Comparison of ENCODE assay signal across 1 cellular context in the genomic region with DNA sequence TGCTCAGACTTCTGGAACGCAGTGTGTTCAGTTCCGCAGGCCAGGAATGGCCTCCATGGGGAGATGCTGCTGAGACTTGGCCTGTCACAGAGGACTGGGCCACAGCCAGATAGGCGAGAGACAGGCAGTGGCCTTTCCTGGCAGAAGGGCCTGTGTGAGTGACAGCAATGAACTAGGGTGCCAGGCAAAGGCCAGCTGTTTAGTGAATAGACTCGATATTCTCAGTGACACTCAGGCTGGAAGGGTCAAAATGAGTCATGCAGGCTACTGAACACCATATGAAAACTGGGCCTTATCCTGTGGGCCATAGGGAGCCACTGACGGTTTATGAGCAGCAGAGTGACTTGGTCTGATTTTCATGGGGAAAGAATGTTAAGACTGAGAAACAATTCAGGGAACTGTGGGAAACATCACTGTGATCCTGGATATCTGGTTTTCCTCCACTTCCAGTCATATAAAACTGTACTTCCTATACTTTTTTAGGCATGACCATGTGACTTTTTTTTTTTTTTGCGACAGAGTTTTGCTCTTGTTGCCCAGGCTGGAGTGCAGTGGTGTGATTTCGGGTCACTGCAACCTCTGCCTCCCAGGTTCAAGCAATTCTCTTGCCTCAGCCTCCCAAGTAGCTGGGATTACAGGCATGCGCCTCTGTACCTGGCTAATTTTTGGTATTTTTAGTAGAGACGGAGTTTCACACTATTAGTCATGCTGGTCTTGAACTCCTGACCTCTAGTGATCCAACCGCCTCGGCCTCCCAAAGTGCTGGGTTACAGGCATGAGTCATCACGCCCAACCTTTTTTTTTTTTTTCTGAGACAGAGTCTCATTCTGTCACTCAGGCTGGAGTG.
A peak's percentile ranks its signal among the peaks of the same experiment; 100 is the strongest.
TF ChIP-seq lines count a peak whose summit lies in the region.

No MANE protein-coding gene starts in this region.

TF ChIP-seq in K562, 482 proteins besides CTCF, POLR2A, EP300 and RAD21 (continued from another document and continues in another):
- TF ChIP-seq, protein P1, sequence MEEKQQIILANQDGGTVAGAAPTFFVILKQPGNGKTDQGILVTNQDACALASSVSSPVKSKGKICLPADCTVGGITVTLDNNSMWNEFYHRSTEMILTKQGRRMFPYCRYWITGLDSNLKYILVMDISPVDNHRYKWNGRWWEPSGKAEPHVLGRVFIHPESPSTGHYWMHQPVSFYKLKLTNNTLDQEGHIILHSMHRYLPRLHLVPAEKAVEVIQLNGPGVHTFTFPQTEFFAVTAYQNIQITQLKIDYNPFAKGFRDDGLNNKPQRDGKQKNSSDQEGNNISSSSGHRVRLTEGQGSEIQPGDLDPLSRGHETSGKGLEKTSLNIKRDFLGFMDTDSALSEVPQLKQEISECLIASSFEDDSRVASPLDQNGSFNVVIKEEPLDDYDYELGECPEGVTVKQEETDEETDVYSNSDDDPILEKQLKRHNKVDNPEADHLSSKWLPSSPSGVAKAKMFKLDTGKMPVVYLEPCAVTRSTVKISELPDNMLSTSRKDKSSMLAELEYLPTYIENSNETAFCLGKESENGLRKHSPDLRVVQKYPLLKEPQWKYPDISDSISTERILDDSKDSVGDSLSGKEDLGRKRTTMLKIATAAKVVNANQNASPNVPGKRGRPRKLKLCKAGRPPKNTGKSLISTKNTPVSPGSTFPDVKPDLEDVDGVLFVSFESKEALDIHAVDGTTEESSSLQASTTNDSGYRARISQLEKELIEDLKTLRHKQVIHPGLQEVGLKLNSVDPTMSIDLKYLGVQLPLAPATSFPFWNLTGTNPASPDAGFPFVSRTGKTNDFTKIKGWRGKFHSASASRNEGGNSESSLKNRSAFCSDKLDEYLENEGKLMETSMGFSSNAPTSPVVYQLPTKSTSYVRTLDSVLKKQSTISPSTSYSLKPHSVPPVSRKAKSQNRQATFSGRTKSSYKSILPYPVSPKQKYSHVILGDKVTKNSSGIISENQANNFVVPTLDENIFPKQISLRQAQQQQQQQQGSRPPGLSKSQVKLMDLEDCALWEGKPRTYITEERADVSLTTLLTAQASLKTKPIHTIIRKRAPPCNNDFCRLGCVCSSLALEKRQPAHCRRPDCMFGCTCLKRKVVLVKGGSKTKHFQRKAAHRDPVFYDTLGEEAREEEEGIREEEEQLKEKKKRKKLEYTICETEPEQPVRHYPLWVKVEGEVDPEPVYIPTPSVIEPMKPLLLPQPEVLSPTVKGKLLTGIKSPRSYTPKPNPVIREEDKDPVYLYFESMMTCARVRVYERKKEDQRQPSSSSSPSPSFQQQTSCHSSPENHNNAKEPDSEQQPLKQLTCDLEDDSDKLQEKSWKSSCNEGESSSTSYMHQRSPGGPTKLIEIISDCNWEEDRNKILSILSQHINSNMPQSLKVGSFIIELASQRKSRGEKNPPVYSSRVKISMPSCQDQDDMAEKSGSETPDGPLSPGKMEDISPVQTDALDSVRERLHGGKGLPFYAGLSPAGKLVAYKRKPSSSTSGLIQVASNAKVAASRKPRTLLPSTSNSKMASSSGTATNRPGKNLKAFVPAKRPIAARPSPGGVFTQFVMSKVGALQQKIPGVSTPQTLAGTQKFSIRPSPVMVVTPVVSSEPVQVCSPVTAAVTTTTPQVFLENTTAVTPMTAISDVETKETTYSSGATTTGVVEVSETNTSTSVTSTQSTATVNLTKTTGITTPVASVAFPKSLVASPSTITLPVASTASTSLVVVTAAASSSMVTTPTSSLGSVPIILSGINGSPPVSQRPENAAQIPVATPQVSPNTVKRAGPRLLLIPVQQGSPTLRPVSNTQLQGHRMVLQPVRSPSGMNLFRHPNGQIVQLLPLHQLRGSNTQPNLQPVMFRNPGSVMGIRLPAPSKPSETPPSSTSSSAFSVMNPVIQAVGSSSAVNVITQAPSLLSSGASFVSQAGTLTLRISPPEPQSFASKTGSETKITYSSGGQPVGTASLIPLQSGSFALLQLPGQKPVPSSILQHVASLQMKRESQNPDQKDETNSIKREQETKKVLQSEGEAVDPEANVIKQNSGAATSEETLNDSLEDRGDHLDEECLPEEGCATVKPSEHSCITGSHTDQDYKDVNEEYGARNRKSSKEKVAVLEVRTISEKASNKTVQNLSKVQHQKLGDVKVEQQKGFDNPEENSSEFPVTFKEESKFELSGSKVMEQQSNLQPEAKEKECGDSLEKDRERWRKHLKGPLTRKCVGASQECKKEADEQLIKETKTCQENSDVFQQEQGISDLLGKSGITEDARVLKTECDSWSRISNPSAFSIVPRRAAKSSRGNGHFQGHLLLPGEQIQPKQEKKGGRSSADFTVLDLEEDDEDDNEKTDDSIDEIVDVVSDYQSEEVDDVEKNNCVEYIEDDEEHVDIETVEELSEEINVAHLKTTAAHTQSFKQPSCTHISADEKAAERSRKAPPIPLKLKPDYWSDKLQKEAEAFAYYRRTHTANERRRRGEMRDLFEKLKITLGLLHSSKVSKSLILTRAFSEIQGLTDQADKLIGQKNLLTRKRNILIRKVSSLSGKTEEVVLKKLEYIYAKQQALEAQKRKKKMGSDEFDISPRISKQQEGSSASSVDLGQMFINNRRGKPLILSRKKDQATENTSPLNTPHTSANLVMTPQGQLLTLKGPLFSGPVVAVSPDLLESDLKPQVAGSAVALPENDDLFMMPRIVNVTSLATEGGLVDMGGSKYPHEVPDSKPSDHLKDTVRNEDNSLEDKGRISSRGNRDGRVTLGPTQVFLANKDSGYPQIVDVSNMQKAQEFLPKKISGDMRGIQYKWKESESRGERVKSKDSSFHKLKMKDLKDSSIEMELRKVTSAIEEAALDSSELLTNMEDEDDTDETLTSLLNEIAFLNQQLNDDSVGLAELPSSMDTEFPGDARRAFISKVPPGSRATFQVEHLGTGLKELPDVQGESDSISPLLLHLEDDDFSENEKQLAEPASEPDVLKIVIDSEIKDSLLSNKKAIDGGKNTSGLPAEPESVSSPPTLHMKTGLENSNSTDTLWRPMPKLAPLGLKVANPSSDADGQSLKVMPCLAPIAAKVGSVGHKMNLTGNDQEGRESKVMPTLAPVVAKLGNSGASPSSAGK (IDR thresholded peaks at IDR 0.05) = peak; percentile 29
- TF ChIP-seq ZNF586 (CRISPR knock-in tag; conservative IDR thresholded peaks at IDR 0.05) (no peak), RBM17 (IDR thresholded peaks at IDR 0.05; ENCODE audit: borderline replicate concordance, low read depth, low read length) (no peak), KHSRP (IDR thresholded peaks at IDR 0.05) (no peak), NCOA4 (IDR thresholded peaks at IDR 0.05; ENCODE audit: partially characterized antibody) (no peak), TBP (optimal IDR thresholded peaks at IDR 0.05; ENCODE audit: low read depth, low read length) (no peak), TRIM24 (IDR thresholded peaks at IDR 0.05) (peak in 1 of 2 experiments; percentile 61; a peak in 2 of 4 replicates), TEAD1 (CRISPR knock-in tag; IDR thresholded peaks at IDR 0.05) (no peak), SMAD4 (CRISPR knock-in tag; conservative IDR thresholded peaks at IDR 0.05) (0 out of 2 replicates have a peak, but pooled peaks have one; percentile 37), ZNF354B (CRISPR knock-in tag; IDR thresholded peaks at IDR 0.05) (no peak), CHD4 (IDR thresholded peaks at IDR 0.05; ENCODE audit: insufficient read depth, insufficient replicate concordance, low read depth, low read length, poor library complexity, severe bottlenecking) (no peak), HCFC1 (IDR thresholded peaks at IDR 0.05; ENCODE audit: low read depth, low read length) (no peak), C11orf30 (IDR thresholded peaks at IDR 0.05; ENCODE audit: low read depth) (peak; percentile 54; the same call in 1 of the 2 replicates), E2F3 (CRISPR knock-in tag; IDR thresholded peaks at IDR 0.05) (no peak), PTTG1 (tag; IDR thresholded peaks at IDR 0.05; ENCODE audit: low read depth) (no peak), ZNF699 (CRISPR knock-in tag; IDR thresholded peaks at IDR 0.05; ENCODE audit: insufficient replicate concordance) (no peak), ESRRA (IDR thresholded peaks at IDR 0.05; ENCODE audit: borderline replicate concordance, low read depth) (0 out of 2 replicates have a peak, but pooled peaks have one; percentile 17), MEF2A (IDR thresholded peaks at IDR 0.05; ENCODE audit: control insufficient read depth, low read depth, low read length) (no peak), ZNF143 (CRISPR knock-in tag; IDR thresholded peaks at IDR 0.05) (no peak), EZH2 (IDR thresholded peaks at IDR 0.05; ENCODE audit: borderline replicate concordance, low read depth, low read length) (no peak), MCM2 (IDR thresholded peaks at IDR 0.05; ENCODE audit: low read depth) (no peak), EP400 (IDR thresholded peaks at IDR 0.05) (0 out of 2 replicates have a peak, but pooled peaks have one; percentile 19), HDAC3 (IDR thresholded peaks at IDR 0.05; ENCODE audit: borderline replicate concordance, partially characterized antibody) (no peak), FOXK1 (CRISPR knock-in tag; IDR thresholded peaks at IDR 0.05; ENCODE audit: borderline replicate concordance) (no peak), RNF2 (IDR thresholded peaks at IDR 0.05) (no peak; the same call in 1 of the 2 replicates), TEAD2 (tag; IDR thresholded peaks at IDR 0.05) (no peak), BHLHE40 (IDR thresholded peaks at IDR 0.05; ENCODE audit: low read length) (no peak), HLTF (IDR thresholded peaks at IDR 0.05) (no peak), SNRNP70 (optimal IDR thresholded peaks at IDR 0.05; ENCODE audit: low read depth, low read length) (no peak), FOXJ2 (tag; IDR thresholded peaks at IDR 0.05) (no peak)
- TF ChIP-seq, protein P2, sequence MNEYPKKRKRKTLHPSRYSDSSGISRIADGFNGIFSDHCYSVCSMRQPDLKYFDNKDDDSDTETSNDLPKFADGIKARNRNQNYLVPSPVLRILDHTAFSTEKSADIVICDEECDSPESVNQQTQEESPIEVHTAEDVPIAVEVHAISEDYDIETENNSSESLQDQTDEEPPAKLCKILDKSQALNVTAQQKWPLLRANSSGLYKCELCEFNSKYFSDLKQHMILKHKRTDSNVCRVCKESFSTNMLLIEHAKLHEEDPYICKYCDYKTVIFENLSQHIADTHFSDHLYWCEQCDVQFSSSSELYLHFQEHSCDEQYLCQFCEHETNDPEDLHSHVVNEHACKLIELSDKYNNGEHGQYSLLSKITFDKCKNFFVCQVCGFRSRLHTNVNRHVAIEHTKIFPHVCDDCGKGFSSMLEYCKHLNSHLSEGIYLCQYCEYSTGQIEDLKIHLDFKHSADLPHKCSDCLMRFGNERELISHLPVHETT (CRISPR knock-in tag; conservative IDR thresholded peaks at IDR 0.05 in 1 of 2, IDR thresholded peaks at IDR 0.05 in 1 of 2) = no peak
- TF ChIP-seq, protein P3, sequence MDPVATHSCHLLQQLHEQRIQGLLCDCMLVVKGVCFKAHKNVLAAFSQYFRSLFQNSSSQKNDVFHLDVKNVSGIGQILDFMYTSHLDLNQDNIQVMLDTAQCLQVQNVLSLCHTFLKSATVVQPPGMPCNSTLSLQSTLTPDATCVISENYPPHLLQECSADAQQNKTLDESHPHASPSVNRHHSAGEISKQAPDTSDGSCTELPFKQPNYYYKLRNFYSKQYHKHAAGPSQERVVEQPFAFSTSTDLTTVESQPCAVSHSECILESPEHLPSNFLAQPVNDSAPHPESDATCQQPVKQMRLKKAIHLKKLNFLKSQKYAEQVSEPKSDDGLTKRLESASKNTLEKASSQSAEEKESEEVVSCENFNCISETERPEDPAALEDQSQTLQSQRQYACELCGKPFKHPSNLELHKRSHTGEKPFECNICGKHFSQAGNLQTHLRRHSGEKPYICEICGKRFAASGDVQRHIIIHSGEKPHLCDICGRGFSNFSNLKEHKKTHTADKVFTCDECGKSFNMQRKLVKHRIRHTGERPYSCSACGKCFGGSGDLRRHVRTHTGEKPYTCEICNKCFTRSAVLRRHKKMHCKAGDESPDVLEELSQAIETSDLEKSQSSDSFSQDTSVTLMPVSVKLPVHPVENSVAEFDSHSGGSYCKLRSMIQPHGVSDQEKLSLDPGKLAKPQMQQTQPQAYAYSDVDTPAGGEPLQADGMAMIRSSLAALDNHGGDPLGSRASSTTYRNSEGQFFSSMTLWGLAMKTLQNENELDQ (CRISPR knock-in tag; IDR thresholded peaks at IDR 0.05; ENCODE audit: borderline replicate concordance) = no peak
- TF ChIP-seq, protein P4, sequence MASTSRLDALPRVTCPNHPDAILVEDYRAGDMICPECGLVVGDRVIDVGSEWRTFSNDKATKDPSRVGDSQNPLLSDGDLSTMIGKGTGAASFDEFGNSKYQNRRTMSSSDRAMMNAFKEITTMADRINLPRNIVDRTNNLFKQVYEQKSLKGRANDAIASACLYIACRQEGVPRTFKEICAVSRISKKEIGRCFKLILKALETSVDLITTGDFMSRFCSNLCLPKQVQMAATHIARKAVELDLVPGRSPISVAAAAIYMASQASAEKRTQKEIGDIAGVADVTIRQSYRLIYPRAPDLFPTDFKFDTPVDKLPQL (IDR thresholded peaks at IDR 0.05; ENCODE audit: extremely low read depth, insufficient read length) = no peak
- TF ChIP-seq, protein P5, sequence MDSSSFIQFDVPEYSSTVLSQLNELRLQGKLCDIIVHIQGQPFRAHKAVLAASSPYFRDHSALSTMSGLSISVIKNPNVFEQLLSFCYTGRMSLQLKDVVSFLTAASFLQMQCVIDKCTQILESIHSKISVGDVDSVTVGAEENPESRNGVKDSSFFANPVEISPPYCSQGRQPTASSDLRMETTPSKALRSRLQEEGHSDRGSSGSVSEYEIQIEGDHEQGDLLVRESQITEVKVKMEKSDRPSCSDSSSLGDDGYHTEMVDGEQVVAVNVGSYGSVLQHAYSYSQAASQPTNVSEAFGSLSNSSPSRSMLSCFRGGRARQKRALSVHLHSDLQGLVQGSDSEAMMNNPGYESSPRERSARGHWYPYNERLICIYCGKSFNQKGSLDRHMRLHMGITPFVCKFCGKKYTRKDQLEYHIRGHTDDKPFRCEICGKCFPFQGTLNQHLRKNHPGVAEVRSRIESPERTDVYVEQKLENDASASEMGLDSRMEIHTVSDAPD (CRISPR knock-in tag; IDR thresholded peaks at IDR 0.05) = no peak
- TF ChIP-seq, protein P6, sequence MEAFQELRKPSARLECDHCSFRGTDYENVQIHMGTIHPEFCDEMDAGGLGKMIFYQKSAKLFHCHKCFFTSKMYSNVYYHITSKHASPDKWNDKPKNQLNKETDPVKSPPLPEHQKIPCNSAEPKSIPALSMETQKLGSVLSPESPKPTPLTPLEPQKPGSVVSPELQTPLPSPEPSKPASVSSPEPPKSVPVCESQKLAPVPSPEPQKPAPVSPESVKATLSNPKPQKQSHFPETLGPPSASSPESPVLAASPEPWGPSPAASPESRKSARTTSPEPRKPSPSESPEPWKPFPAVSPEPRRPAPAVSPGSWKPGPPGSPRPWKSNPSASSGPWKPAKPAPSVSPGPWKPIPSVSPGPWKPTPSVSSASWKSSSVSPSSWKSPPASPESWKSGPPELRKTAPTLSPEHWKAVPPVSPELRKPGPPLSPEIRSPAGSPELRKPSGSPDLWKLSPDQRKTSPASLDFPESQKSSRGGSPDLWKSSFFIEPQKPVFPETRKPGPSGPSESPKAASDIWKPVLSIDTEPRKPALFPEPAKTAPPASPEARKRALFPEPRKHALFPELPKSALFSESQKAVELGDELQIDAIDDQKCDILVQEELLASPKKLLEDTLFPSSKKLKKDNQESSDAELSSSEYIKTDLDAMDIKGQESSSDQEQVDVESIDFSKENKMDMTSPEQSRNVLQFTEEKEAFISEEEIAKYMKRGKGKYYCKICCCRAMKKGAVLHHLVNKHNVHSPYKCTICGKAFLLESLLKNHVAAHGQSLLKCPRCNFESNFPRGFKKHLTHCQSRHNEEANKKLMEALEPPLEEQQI (IDR thresholded peaks at IDR 0.05) = no peak
- TF ChIP-seq, protein P7, sequence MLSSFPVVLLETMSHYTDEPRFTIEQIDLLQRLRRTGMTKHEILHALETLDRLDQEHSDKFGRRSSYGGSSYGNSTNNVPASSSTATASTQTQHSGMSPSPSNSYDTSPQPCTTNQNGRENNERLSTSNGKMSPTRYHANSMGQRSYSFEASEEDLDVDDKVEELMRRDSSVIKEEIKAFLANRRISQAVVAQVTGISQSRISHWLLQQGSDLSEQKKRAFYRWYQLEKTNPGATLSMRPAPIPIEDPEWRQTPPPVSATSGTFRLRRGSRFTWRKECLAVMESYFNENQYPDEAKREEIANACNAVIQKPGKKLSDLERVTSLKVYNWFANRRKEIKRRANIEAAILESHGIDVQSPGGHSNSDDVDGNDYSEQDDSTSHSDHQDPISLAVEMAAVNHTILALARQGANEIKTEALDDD (IDR thresholded peaks at IDR 0.05) = peak; percentile 91
